ENCODE assay signal across 15 cellular contexts in genomic region chr22:41827671-41828070, GRCh38. TPM values are rescaled to one million over a fixed set of nuclear protein-coding genes. Genes with fewer than 3 reads are reported as not detected.
DNase-seq lines count a peak whose midpoint lies in the region; ATAC-seq and TF ChIP-seq lines count a peak whose summit lies in the region.
"Had no signal": no experiment of that assay in that cellular context is flagged by ENCODE, and none has a peak within 500 bp of the region (broad histone marks: within the 10 kb centered on the region; RNA-seq: fewer than 3 reads in every experiment).

No MANE protein-coding gene starts in this region.

- peak overlapping the region; percentile 82 for H3K27ac Mint-ChIP-seq in CD8-positive, alpha-beta T cell

- no peaks in the 10 kb centered on the region for H3K9me3 Mint-ChIP-seq in CD8-positive, alpha-beta T cell
- H3K9me3 Mint-ChIP-seq: central memory CD8-positive, alpha-beta T cell had no signal

- H2AFZ ChIP-seq in OCI-LY1 (ENCODE audit: low read length), result no peak overlapping the region

- no peak for TF ChIP-seq CTCF in CD8-positive, alpha-beta T cell (IDR thresholded peaks at IDR 0.05)
- TF ChIP-seq CTCF in OCI-LY1 (IDR thresholded peaks at IDR 0.05; ENCODE audit: low read length), result no peak
- no peak for TF ChIP-seq CTCF in colonic mucosa (IDR thresholded peaks at IDR 0.05)
- no peak for TF ChIP-seq CTCF in Peyer's patch (IDR thresholded peaks at IDR 0.05)
- TF ChIP-seq CTCF in sigmoid colon (IDR thresholded peaks at IDR 0.05), result no peak

- intact Hi-C loops in CD8-positive, alpha-beta T cell (cut with DNase I, micrococcal nuclease), result no loop called here
- intact Hi-C loops in colonic mucosa (cut with DNase I) (no loop called here), sigmoid colon (cut with DNase I) (no loop called here)

- no peak overlapping the region for H3K4me3 ChIP-seq in CD8-positive, alpha-beta T cell (ENCODE audit: low read depth, low read length)
- H3K4me3 ChIP-seq in OCI-LY1 (ENCODE audit: low read depth, low read length, poor library complexity, severe bottlenecking) (no peak overlapping the region), colonic mucosa (no peak overlapping the region), Peyer's patch (no peak overlapping the region), sigmoid colon (no peak overlapping the region)
- H3K4me3 ChIP-seq: BLaER1 treated with 17β-estradiol and CSF1 and Interleukin-3, amounts not matched to agents 10 nM and 100 nM; thoracic aorta had no signal

- WGBS in sigmoid colon, 2 donors, result 86 to 89% methylated on average over 6 of the region's 6 CpGs

- H3K4me1 ChIP-seq in CD8-positive, alpha-beta T cell (ENCODE audit: insufficient read depth, low read length), result peaks cover 4% of the 10 kb centered on the region
- H3K4me1 ChIP-seq in OCI-LY1 (ENCODE audit: insufficient read depth, low read length, severe bottlenecking), result peaks cover 13% of the 10 kb centered on the region
- H3K4me1 ChIP-seq in colonic mucosa, result peaks cover 7% of the 10 kb centered on the region
- H3K4me1 ChIP-seq in Peyer's patch, result peaks cover 0 to 25% (median 2%) of the 10 kb centered on the region in 4 donors
- peaks cover 0 to 18% (median 4%) of the 10 kb centered on the region in 4 donors for H3K4me1 ChIP-seq in sigmoid colon

- no peak overlapping the region for H3K4me2 ChIP-seq in OCI-LY1 (ENCODE audit: low read length)

- no peak for DNase-seq in CD8-positive, alpha-beta T cell
- DNase-seq in colonic mucosa (no peak), pons (ENCODE audit: low spot score) (peak; percentile 63), Peyer's patch (no peak), sigmoid colon (no peak)
- DNase-seq: KG1, left ventricle myocardium superior, NCI-H1436, retina had no signal

- CTCF ChIA-PET in CD8-positive, alpha-beta T cell (lab: Charles Lee), result interaction anchor here (1.3 to 3.2 kb wide), 5 partner anchors 10 to 129 kb away, joined by 3 to 14 read pairs (median 4); no protein-coding TSS in a partner anchor

- no peaks in the 10 kb centered on the region for H3K9me3 ChIP-seq in CD8-positive, alpha-beta T cell (ENCODE audit: low read length)
- H3K9me3 ChIP-seq in OCI-LY1 (ENCODE audit: low read length) (peaks cover 6% of the 10 kb centered on the region; the same call in 1 of the 2 replicates), colonic mucosa (no peaks in the 10 kb centered on the region), Peyer's patch (no peaks in the 10 kb centered on the region), sigmoid colon (no peaks in the 10 kb centered on the region)
- H3K9me3 ChIP-seq: BLaER1 treated with 17β-estradiol and CSF1 and Interleukin-3, amounts not matched to agents 10 nM and 100 nM; thoracic aorta had no signal

- POLR2A ChIA-PET in CD8-positive, alpha-beta T cell (lab: Charles Lee), result interaction anchor here (0.5 to 2.4 kb wide), 2 partner anchors 27 to 60 kb away, joined by 3 to 11 read pairs; partner anchors contain the start of gene CCDC134

- no peak for TF ChIP-seq EP300 in sigmoid colon (IDR thresholded peaks at IDR 0.05)

- ATAC-seq in CD8-positive, alpha-beta T cell, result no peak
- ATAC-seq in esophagus mucosa, result no peak
- ATAC-seq in GM18505 (IDR thresholded peaks at IDR 0.05; ENCODE audit: unreplicated experiment), result no peak

- H3K36me3 ChIP-seq in CD8-positive, alpha-beta T cell (ENCODE audit: insufficient read depth, low read length), result no peaks in the 10 kb centered on the region
- H3K36me3 ChIP-seq in OCI-LY1 (ENCODE audit: insufficient read depth, low read length) (peaks cover 22% of the 10 kb centered on the region), colonic mucosa (no peaks in the 10 kb centered on the region), Peyer's patch (no peaks in the 10 kb centered on the region), sigmoid colon (no peaks in the 10 kb centered on the region)
- H3K36me3 ChIP-seq: thoracic aorta had no signal

- H3K4me3 Mint-ChIP-seq in CD8-positive, alpha-beta T cell, result no peak overlapping the region
- H3K4me3 Mint-ChIP-seq: central memory CD8-positive, alpha-beta T cell had no signal

- no peak for TF ChIP-seq POLR2A in GM18505 (IDR thresholded peaks at IDR 0.05; ENCODE audit: borderline replicate concordance, extremely low read depth, insufficient read depth, insufficient read length)
- no peak for TF ChIP-seq POLR2A in Peyer's patch (IDR thresholded peaks at IDR 0.05)
- no peak for TF ChIP-seq POLR2A in sigmoid colon (IDR thresholded peaks at IDR 0.05)

- H3K27me3 ChIP-seq in CD8-positive, alpha-beta T cell (ENCODE audit: insufficient read depth, low read length), result no peaks in the 10 kb centered on the region
- H3K27me3 ChIP-seq in OCI-LY1 (ENCODE audit: insufficient read depth, low read length) (no peaks in the 10 kb centered on the region), colonic mucosa (no peaks in the 10 kb centered on the region), Peyer's patch (no peaks in the 10 kb centered on the region), sigmoid colon (no peaks in the 10 kb centered on the region)
- H3K27me3 ChIP-seq: BLaER1 treated with 17β-estradiol and CSF1 and Interleukin-3, amounts not matched to agents 10 nM and 100 nM had no signal

- H3K4me1 Mint-ChIP-seq in CD8-positive, alpha-beta T cell (ENCODE audit: low read depth), result peaks cover 13% of the 10 kb centered on the region

- no peaks in the 10 kb centered on the region for H3F3A ChIP-seq in OCI-LY1 (ENCODE audit: insufficient read depth, low read length)

- H3K79me2 ChIP-seq in OCI-LY1 (ENCODE audit: insufficient read depth, low read length), result no peaks in the 10 kb centered on the region

- H4K20me1 ChIP-seq in OCI-LY1 (ENCODE audit: insufficient read depth, low read length), result no peaks in the 10 kb centered on the region

- H3K9ac ChIP-seq in OCI-LY1 (ENCODE audit: low read length), result no peak overlapping the region
- H3K9ac ChIP-seq in colonic mucosa (ENCODE audit: low read depth in 2 of 2, low read length in 2 of 2), result no peak overlapping the region
- H3K9ac ChIP-seq: BLaER1 treated with 17β-estradiol and CSF1 and Interleukin-3, amounts not matched to agents 10 nM and 100 nM had no signal

- no peaks in the 10 kb centered on the region for H3K27me3 Mint-ChIP-seq in CD8-positive, alpha-beta T cell (ENCODE audit: low read depth)
- H3K27me3 Mint-ChIP-seq: central memory CD8-positive, alpha-beta T cell had no signal

- no peaks in the 10 kb centered on the region for H3K9me2 ChIP-seq in OCI-LY1 (ENCODE audit: low read depth, low read length)

- no peak overlapping the region for H3K27ac ChIP-seq in CD8-positive, alpha-beta T cell (ENCODE audit: low read depth, low read length)
- H3K27ac ChIP-seq in OCI-LY1 (ENCODE audit: low read depth, low read length, poor library complexity, severe bottlenecking) (peak overlapping the region; percentile 40), colonic mucosa (peak overlapping the region; percentile 51), Peyer's patch (no peak overlapping the region), sigmoid colon (no peak overlapping the region)
- H3K27ac ChIP-seq: thoracic aorta had no signal

- peaks cover 32% of the 10 kb centered on the region for H3K36me3 Mint-ChIP-seq in CD8-positive, alpha-beta T cell

RNA-seq across cellular contexts. Expression of gene SREBF2, which starts 5.2 kb away (rescaled TPM):
- 100 to 1,000 TPM; 109 to 122 TPM for total RNA-seq in CD8-positive, alpha-beta T cell
- total RNA-seq in colonic mucosa (100 to 1,000 TPM; 159 to 192 TPM), esophagus mucosa (131 TPM), Peyer's patch (100 to 1,000 TPM in 3 of 4 donors, 10 to 100 TPM in 1; 66.0 to 221 (median 144) TPM), sigmoid colon (10 to 100 TPM; 25.2 to 51.0 (median 33.4) TPM)
- 100 to 1,000 TPM in 1 of 3 donors, 10 to 100 TPM in 2; 13.8 to 132 (median 15.3) TPM for polyA plus RNA-seq in sigmoid colon

RNA-seq across cellular contexts. Expression of gene CCDC134, which starts 27.2 kb away (rescaled TPM):
- total RNA-seq in CD8-positive, alpha-beta T cell, result 10 to 100 TPM; 19.1 to 22.5 TPM
- total RNA-seq in colonic mucosa (10 to 100 TPM in 1 of 2 donors, 1 to 10 TPM in 1; 9.3 to 18.8 TPM), esophagus mucosa (6.9 TPM), Peyer's patch (10 to 100 TPM in 2 of 4 donors, 1 to 10 TPM in 2; 8.1 to 20.6 (median 10.2) TPM), sigmoid colon (1 to 10 TPM; 4.5 to 8.6 (median 7.9) TPM)
- 1 to 10 TPM in 2 of 3 donors, under 1 TPM in 1; 0.60 to 6.1 (median 3.0) TPM for polyA plus RNA-seq in sigmoid colon

Comparison
In these comparisons a context has a peak if more than half of its experiments do, and no peak if none do; other contexts are left out.
1. H3K27ac ChIP-seq: peak in OCI-LY1 (single experiment) and colonic mucosa (single experiment); none in CD8-positive, alpha-beta T cell (single experiment), Peyer's patch (0 of 4) and sigmoid colon (0 of 4).